Comparison of ENCODE assay signal across 1 cellular context in genomic region chr12:6946033-6946919, GRCh38.
TF ChIP-seq lines count a peak whose summit lies in the region.

No MANE protein-coding gene starts in this region.

TF ChIP-seq in K562, 482 proteins besides CTCF, POLR2A, EP300 and RAD21 (continued from another document and continues in another):
- TF ChIP-seq DACH1 (IDR thresholded peaks at IDR 0.05; ENCODE audit: partially characterized antibody) (peak; percentile 7), SREBF2 (CRISPR knock-in tag; IDR thresholded peaks at IDR 0.05) (no peak), MED1 (CRISPR knock-in tag; IDR thresholded peaks at IDR 0.05; ENCODE audit: borderline replicate concordance) (no peak), ZNF609 (CRISPR knock-in tag; IDR thresholded peaks at IDR 0.05; ENCODE audit: borderline replicate concordance) (no peak), SMAD2 (IDR thresholded peaks at IDR 0.05; ENCODE audit: low read depth, low read length) (no peak), PKNOX1 (IDR thresholded peaks at IDR 0.05) (peak; percentile 32), HDGF (IDR thresholded peaks at IDR 0.05) (no peak), FIP1L1 (IDR thresholded peaks at IDR 0.05; ENCODE audit: low read depth, low read length, poor library complexity, severe bottlenecking) (no peak), FOXA1 (IDR thresholded peaks at IDR 0.05; ENCODE audit: borderline replicate concordance) (no peak), AFF4 (CRISPR knock-in tag; IDR thresholded peaks at IDR 0.05) (no peak), SFPQ (IDR thresholded peaks at IDR 0.05; ENCODE audit: low read depth, low read length) (no peak), IFI16 (CRISPR knock-in tag; IDR thresholded peaks at IDR 0.05) (no peak), THAP7 (CRISPR knock-in tag; IDR thresholded peaks at IDR 0.05) (no peak), HNRNPH1 (optimal IDR thresholded peaks at IDR 0.05; ENCODE audit: low read depth, low read length) (no peak), BCOR (IDR thresholded peaks at IDR 0.05) (no peak), TEAD4 (IDR thresholded peaks at IDR 0.05; ENCODE audit: low read length) (no peak), TEAD4 (CRISPR knock-in tag; IDR thresholded peaks at IDR 0.05; ENCODE audit: borderline replicate concordance) (no peak), KAT7 (CRISPR knock-in tag; IDR thresholded peaks at IDR 0.05; ENCODE audit: borderline replicate concordance) (no peak), PPARD (CRISPR knock-in tag; IDR thresholded peaks at IDR 0.05) (no peak), E2F6 (IDR thresholded peaks at IDR 0.05; ENCODE audit: borderline replicate concordance in 1 of 2, extremely low read depth in 1 of 2, insufficient read depth in 1 of 2, insufficient read length in 1 of 2, low read depth in 1 of 2, low read length in 1 of 2, poor library complexity in 1 of 2, severe bottlenecking in 1 of 2) (no peak), ETV1 (tag; conservative IDR thresholded peaks at IDR 0.05; ENCODE audit: low read depth) (no peak), CTBP1 (IDR thresholded peaks at IDR 0.05; ENCODE audit: borderline replicate concordance) (peak; percentile 48; the same call in 1 of the 2 replicates), MEIS2 (IDR thresholded peaks at IDR 0.05; ENCODE audit: partially characterized antibody) (no peak), MAFF (IDR thresholded peaks at IDR 0.05; ENCODE audit: low read length) (no peak), ZNF699 (CRISPR knock-in tag; IDR thresholded peaks at IDR 0.05; ENCODE audit: insufficient replicate concordance) (no peak), OTX1 (CRISPR knock-in tag; IDR thresholded peaks at IDR 0.05) (no peak), THRAP3 (IDR thresholded peaks at IDR 0.05; ENCODE audit: borderline replicate concordance) (no peak), PRDM10 (IDR thresholded peaks at IDR 0.05; ENCODE audit: partially characterized antibody) (no peak), FOXP1 (CRISPR knock-in tag; IDR thresholded peaks at IDR 0.05) (no peak), U2AF2 (optimal IDR thresholded peaks at IDR 0.05; ENCODE audit: low read depth, low read length) (no peak), ZNF551 (CRISPR knock-in tag; IDR thresholded peaks at IDR 0.05) (no peak), LARP7 (IDR thresholded peaks at IDR 0.05) (no peak), ZZZ3 (IDR thresholded peaks at IDR 0.05) (no peak)
